27 cellular contexts compared by ENCODE assay signal in the genomic region with DNA sequence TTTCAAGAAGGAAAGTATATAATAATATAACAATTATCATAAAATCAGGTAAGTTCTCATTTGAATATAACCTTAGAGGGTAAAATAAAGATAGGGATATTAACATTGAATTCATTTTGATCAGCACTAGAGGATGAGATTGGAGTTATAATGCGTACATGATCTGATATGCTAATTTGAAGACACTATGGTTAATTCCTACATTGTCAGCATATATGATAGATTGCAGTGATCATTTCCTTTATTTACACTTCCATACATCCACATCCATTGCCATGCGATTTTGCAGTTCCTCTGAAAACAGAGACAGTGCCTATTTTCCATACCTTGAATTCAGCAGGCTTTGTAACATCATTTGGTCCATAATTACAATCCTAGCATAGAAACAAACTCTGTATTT.
"Had no signal": no experiment of that assay in that cellular context is flagged by ENCODE, and none has a peak within 500 bp of the region (broad histone marks: within the 10 kb centered on the region; RNA-seq: fewer than 3 reads in every experiment).

No MANE protein-coding gene starts in this region.

- DNase-seq: colonic mucosa; cortex of kidney; effector CD8-positive, alpha-beta T cell; effector memory CD8-positive, alpha-beta T cell; endodermal cell; erythroblast; esophagus squamous epithelium; foreskin fibroblast; foreskin melanocyte; gastrocnemius medialis; glutamatergic neuron; head of caudate nucleus; heart right ventricle; hippocampal formation; left cardiac atrium; left lung; left ventricle myocardium superior; lower lobe of right lung; mesenchymal stem cell; mucosa of descending colon; naive B cell had no signal

- H3K4me1 Mint-ChIP-seq: mesothelial cell of epicardium, naive B cell had no signal

- FAIRE-seq: islet of Langerhans, keratinocyte had no signal

- H3K36me3 ChIP-seq: colonic mucosa, esophagus squamous epithelium, gastrocnemius medialis, heart right ventricle, left lung, lower lobe of right lung had no signal

- H3K4me1 ChIP-seq: colonic mucosa, esophagus squamous epithelium, heart right ventricle, left lung, lower lobe of right lung had no signal

- H3K27ac ChIP-seq: colonic mucosa, epithelial cell of prostate, esophagus squamous epithelium, gastrocnemius medialis, heart right ventricle, left lung, lower lobe of right lung had no signal

- H3K9me3 ChIP-seq: colonic mucosa, esophagus squamous epithelium, gastrocnemius medialis had no signal

- H3K27ac Mint-ChIP-seq: dendritic cell treated with granulocyte-macrophage colony-stimulating factor and Interleukin-4, amounts not matched to agents 40 ng/mL and 50 ng/mL, for 4 days; effector memory CD8-positive, alpha-beta T cell; endodermal cell; mesothelial cell of epicardium; naive B cell had no signal

- H3K36me3 Mint-ChIP-seq: naive B cell had no signal

- H3K27me3 Mint-ChIP-seq: dendritic cell treated with granulocyte-macrophage colony-stimulating factor and Interleukin-4, amounts not matched to agents 40 ng/mL and 50 ng/mL, for 4 days; effector memory CD8-positive, alpha-beta T cell; naive B cell had no signal

- H3K27me3 ChIP-seq: colonic mucosa, esophagus squamous epithelium, gastrocnemius medialis, heart right ventricle, left lung had no signal

- ATAC-seq: effector memory CD8-positive, alpha-beta T cell; esophagus mucosa; gastrocnemius medialis; heart right ventricle; left cardiac atrium; left lung; left ventricle myocardium superior; lower lobe of right lung; mucosa of descending colon had no signal

- H3K4me3 Mint-ChIP-seq: dendritic cell treated with granulocyte-macrophage colony-stimulating factor and Interleukin-4, amounts not matched to agents 40 ng/mL and 50 ng/mL, for 4 days; effector memory CD8-positive, alpha-beta T cell; endodermal cell; mesothelial cell of epicardium; naive B cell had no signal

- H3K4me3 ChIP-seq: colonic mucosa, esophagus squamous epithelium, gastrocnemius medialis, heart right ventricle, left lung, lower lobe of right lung, mucosa of descending colon had no signal
